In genomic region chr3:12993022-12993622, GRCh38 we compare ENCODE assay signal across 8 cellular contexts.
DNase-seq lines count a peak whose midpoint lies in the region; ATAC-seq and TF ChIP-seq lines count a peak whose summit lies in the region.

No MANE protein-coding gene starts in this region.

- H3K4me1 Mint-ChIP-seq in activated B cell treated with CpG ODN at 0.5 μM for 24 hours = peaks cover 84% of the 10 kb centered on the region

- CTCF ChIA-PET in activated B cell treated with CpG ODN at 0.5 μM for 24 hours (lab: Charles Lee) = interaction anchor here (1.0 to 3.4 kb wide), 4 partner anchors 16 to 99 kb away, joined by 3 to 18 read pairs (median 6); no protein-coding TSS in a partner anchor

- H3K9me3 ChIP-seq in skeletal muscle tissue (ENCODE audit: control insufficient read depth in 3 of 3, low read length in 3 of 3) = no peaks in the 10 kb centered on the region

- peak overlapping the region; percentile 68 for H3K27ac ChIP-seq in skeletal muscle tissue (ENCODE audit: low read depth, low read length)

- peak overlapping the region; percentile 12 for H3K27ac Mint-ChIP-seq in activated B cell treated with CpG ODN at 0.5 μM for 24 hours

- H3K4me1 ChIP-seq in skeletal muscle tissue (ENCODE audit: control insufficient read depth in 3 of 3, insufficient read depth in 3 of 3, low read length in 3 of 3) = peaks cover 30 to 48% (median 35%) of the 10 kb centered on the region in 3 donors

- no peaks in the 10 kb centered on the region for H3K9me3 Mint-ChIP-seq in activated B cell treated with CpG ODN at 0.5 μM for 24 hours

- peak overlapping the region; percentile 65 to 95 (median 76) for H3K4me3 ChIP-seq in skeletal muscle tissue (ENCODE audit: low read length in 3 of 3)

- intact Hi-C loops in activated B cell treated with CpG ODN at 0.5 μM for 24 hours (cut with micrococcal nuclease) = no loop called here

- no peaks in the 10 kb centered on the region for H3K27me3 Mint-ChIP-seq in activated B cell treated with CpG ODN at 0.5 μM for 24 hours

- peak overlapping the region; percentile 67 to 85 (median 74) for H3K9ac ChIP-seq in skeletal muscle tissue (ENCODE audit: low read depth in 1 of 3, low read length in 3 of 3)

- no peaks in the 10 kb centered on the region for H3K36me3 ChIP-seq in skeletal muscle tissue (ENCODE audit: control insufficient read depth in 3 of 3, insufficient read depth in 3 of 3, low read length in 3 of 3)

- H3K27me3 ChIP-seq in skeletal muscle tissue (ENCODE audit: control insufficient read depth in 3 of 3, insufficient read depth in 3 of 3, low read length in 3 of 3) = no peaks in the 10 kb centered on the region

- POLR2A ChIA-PET in activated B cell treated with CpG ODN at 0.5 μM for 24 hours (lab: Charles Lee) = interaction anchor here (0.7 to 5.5 kb wide), 12 partner anchors 9 to 160 kb away, joined by 3 to 65 read pairs (median 6); no protein-coding TSS in a partner anchor

- DNase-seq in activated B cell treated with CpG ODN at 0.5 μM for 24 hours (no peak), hepatic stellate cell (ENCODE audit: low spot score) (peak; percentile 50), CD1c-positive myeloid dendritic cell (ENCODE audit: extremely low spot score) (no peak)
- DNase-seq in stimulated activated CD4-positive, alpha-beta T cell treated with anti-CD3 and anti-CD28 coated beads, Interleukin-2, amount 100 ng/mL, for 24 hours = no peak

- ATAC-seq in activated B cell treated with CpG ODN at 0.5 μM for 24 hours (ENCODE audit: low read depth) = no peak
- no peak for ATAC-seq in GM19463 (IDR thresholded peaks at IDR 0.05; ENCODE audit: unreplicated experiment)
- ATAC-seq in HG02852 (IDR thresholded peaks at IDR 0.05; ENCODE audit: unreplicated experiment) = no peak

- H3K36me3 Mint-ChIP-seq in activated B cell treated with CpG ODN at 0.5 μM for 24 hours (ENCODE audit: low read depth) = peaks cover 63% of the 10 kb centered on the region

- TF ChIP-seq CTCF in GM12874 (IDR thresholded peaks at IDR 0.05; ENCODE audit: insufficient read depth, low read depth, low read length) (0 out of 2 replicates have a peak, but pooled peaks have one; percentile 12), activated B cell treated with CpG ODN at 0.5 μM for 24 hours (IDR thresholded peaks at IDR 0.05) (no peak)

- peak overlapping the region; percentile 66 for H3K4me3 Mint-ChIP-seq in activated B cell treated with CpG ODN at 0.5 μM for 24 hours
